In the genomic region with DNA sequence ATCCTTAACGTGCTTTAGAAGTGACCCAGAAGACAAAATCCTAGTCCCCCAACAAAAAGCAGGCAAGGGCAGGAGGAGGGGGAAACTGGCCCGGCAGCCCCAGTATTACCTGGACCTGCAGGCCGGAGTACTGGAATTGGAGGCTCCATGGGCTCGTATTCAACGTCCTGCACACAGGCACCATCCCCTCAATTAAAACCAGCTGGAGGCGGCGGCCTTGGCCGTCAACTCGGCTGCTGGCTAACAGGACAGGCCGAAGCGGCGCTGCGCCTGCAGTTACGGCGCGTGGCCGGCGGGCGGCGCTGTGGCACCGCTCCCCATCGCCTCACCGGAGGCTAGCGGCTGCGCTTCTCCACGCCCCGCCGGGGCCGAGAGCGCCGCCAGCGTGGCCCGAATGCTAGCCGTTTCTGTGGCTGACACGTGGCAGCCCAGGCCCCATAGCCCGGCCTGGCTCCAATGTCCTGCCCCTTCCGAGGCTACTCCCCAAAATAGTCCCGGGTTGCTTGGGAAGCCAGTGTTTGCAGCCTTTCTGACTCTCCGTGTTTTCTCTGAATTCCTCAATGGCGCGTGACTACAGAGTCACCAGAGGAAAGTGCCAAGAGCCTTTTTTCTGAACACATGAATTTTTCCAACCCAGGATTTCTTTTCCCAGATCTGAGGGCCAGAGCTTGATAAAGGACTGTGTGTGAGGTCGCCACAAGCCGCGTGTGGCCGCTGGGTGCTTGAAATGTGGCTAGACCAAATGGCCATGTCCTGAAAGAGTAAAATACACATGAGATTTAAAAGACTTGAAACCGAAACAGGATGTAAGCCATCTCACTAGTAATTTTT, we compare ENCODE assay signal across 1 cellular context.
TF ChIP-seq lines count a peak whose summit lies in the region.

No MANE protein-coding gene starts in this region.

TF ChIP-seq in GM12878, 131 proteins besides CTCF, POLR2A, EP300 and RAD21 (continued from another document):
- TF ChIP-seq, protein P1, sequence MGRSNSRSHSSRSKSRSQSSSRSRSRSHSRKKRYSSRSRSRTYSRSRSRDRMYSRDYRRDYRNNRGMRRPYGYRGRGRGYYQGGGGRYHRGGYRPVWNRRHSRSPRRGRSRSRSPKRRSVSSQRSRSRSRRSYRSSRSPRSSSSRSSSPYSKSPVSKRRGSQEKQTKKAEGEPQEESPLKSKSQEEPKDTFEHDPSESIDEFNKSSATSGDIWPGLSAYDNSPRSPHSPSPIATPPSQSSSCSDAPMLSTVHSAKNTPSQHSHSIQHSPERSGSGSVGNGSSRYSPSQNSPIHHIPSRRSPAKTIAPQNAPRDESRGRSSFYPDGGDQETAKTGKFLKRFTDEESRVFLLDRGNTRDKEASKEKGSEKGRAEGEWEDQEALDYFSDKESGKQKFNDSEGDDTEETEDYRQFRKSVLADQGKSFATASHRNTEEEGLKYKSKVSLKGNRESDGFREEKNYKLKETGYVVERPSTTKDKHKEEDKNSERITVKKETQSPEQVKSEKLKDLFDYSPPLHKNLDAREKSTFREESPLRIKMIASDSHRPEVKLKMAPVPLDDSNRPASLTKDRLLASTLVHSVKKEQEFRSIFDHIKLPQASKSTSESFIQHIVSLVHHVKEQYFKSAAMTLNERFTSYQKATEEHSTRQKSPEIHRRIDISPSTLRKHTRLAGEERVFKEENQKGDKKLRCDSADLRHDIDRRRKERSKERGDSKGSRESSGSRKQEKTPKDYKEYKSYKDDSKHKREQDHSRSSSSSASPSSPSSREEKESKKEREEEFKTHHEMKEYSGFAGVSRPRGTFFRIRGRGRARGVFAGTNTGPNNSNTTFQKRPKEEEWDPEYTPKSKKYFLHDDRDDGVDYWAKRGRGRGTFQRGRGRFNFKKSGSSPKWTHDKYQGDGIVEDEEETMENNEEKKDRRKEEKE (IDR thresholded peaks at IDR 0.05): no peak
- peak; percentile 84 for TF ChIP-seq GATAD2B (conservative IDR thresholded peaks at IDR 0.05; ENCODE audit: low read depth)
- no peak for TF ChIP-seq HDGF (IDR thresholded peaks at IDR 0.05)
- no peak for TF ChIP-seq WRNIP1 (IDR thresholded peaks at IDR 0.05; ENCODE audit: borderline replicate concordance, low read depth, low read length)
- TF ChIP-seq IKZF1 (conservative IDR thresholded peaks at IDR 0.05): peak; percentile 71
- TF ChIP-seq, protein P2, sequence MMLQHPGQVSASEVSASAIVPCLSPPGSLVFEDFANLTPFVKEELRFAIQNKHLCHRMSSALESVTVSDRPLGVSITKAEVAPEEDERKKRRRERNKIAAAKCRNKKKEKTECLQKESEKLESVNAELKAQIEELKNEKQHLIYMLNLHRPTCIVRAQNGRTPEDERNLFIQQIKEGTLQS (IDR thresholded peaks at IDR 0.05; ENCODE audit: borderline replicate concordance, extremely low read depth, low read depth, low read length): no peak
- TF ChIP-seq, protein P3, sequence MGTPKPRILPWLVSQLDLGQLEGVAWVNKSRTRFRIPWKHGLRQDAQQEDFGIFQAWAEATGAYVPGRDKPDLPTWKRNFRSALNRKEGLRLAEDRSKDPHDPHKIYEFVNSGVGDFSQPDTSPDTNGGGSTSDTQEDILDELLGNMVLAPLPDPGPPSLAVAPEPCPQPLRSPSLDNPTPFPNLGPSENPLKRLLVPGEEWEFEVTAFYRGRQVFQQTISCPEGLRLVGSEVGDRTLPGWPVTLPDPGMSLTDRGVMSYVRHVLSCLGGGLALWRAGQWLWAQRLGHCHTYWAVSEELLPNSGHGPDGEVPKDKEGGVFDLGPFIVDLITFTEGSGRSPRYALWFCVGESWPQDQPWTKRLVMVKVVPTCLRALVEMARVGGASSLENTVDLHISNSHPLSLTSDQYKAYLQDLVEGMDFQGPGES (IDR thresholded peaks at IDR 0.05): peak; percentile 49; the same call in 1 of the 2 replicates
- no peak for TF ChIP-seq EGR1 (IDR thresholded peaks at IDR 0.05; ENCODE audit: borderline replicate concordance in 1 of 2, low read depth in 2 of 2, low read length in 2 of 2)
- no peak for TF ChIP-seq ATF7 (IDR thresholded peaks at IDR 0.05; ENCODE audit: low read depth)
- TF ChIP-seq BMI1 (IDR thresholded peaks at IDR 0.05; ENCODE audit: borderline replicate concordance): no peak
- TF ChIP-seq KDM1A (IDR thresholded peaks at IDR 0.05; ENCODE audit: borderline replicate concordance): no peak
- peak; percentile 63; the same call in 1 of the 3 replicates for TF ChIP-seq POU2F2 (IDR thresholded peaks at IDR 0.05; ENCODE audit: borderline replicate concordance, low read depth, low read length)
- TF ChIP-seq CREB1 (IDR thresholded peaks at IDR 0.05; ENCODE audit: low read depth): no peak
- TF ChIP-seq, protein P4, sequence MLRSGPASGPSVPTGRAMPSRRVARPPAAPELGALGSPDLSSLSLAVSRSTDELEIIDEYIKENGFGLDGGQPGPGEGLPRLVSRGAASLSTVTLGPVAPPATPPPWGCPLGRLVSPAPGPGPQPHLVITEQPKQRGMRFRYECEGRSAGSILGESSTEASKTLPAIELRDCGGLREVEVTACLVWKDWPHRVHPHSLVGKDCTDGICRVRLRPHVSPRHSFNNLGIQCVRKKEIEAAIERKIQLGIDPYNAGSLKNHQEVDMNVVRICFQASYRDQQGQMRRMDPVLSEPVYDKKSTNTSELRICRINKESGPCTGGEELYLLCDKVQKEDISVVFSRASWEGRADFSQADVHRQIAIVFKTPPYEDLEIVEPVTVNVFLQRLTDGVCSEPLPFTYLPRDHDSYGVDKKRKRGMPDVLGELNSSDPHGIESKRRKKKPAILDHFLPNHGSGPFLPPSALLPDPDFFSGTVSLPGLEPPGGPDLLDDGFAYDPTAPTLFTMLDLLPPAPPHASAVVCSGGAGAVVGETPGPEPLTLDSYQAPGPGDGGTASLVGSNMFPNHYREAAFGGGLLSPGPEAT (IDR thresholded peaks at IDR 0.05; ENCODE audit: low read depth): no peak
- TF ChIP-seq SREBF1 (IDR thresholded peaks at IDR 0.05; ENCODE audit: low read length): no peak
- TF ChIP-seq SMARCA5 (IDR thresholded peaks at IDR 0.05): peak; percentile 95
- TF ChIP-seq HDAC2 (IDR thresholded peaks at IDR 0.05): no peak
- TF ChIP-seq SMC3 (IDR thresholded peaks at IDR 0.05; ENCODE audit: borderline replicate concordance, low read length): peak; percentile 82
- TF ChIP-seq ZNF384 (IDR thresholded peaks at IDR 0.05; ENCODE audit: borderline replicate concordance, low read depth, low read length): no peak
- no peak for TF ChIP-seq SUZ12 (IDR thresholded peaks at IDR 0.05; ENCODE audit: unreplicated experiment)
- TF ChIP-seq EZH2 (IDR thresholded peaks at IDR 0.05; ENCODE audit: borderline replicate concordance, control insufficient read depth, low read depth, low read length): no peak
- TF ChIP-seq TARDBP (IDR thresholded peaks at IDR 0.05; ENCODE audit: borderline replicate concordance): no peak
- peak; percentile 84 for TF ChIP-seq RB1 (IDR thresholded peaks at IDR 0.05; ENCODE audit: borderline replicate concordance)
- no peak for TF ChIP-seq CEBPB (IDR thresholded peaks at IDR 0.05; ENCODE audit: borderline replicate concordance in 1 of 2, low read depth in 2 of 2, low read length in 2 of 2)
- peak; percentile 28; the same call in 1 of the 2 replicates for TF ChIP-seq PAX5 (IDR thresholded peaks at IDR 0.05; ENCODE audit: borderline replicate concordance, low read depth, low read length)
- TF ChIP-seq NR2C2 (IDR thresholded peaks at IDR 0.05; ENCODE audit: borderline replicate concordance, control insufficient read depth, insufficient read length, low read depth): no peak
- no peak for TF ChIP-seq CHD1 (IDR thresholded peaks at IDR 0.05; ENCODE audit: low read depth, low read length)
TF ChIP-seq in GM12878: peak in this region for 37.
